Comparison of ENCODE assay signal across 25 cellular contexts in genomic region chr10:1311707-1312106, GRCh38.
"Had no signal": no experiment of that assay in that cellular context is flagged by ENCODE, and none has a peak within 500 bp of the region (broad histone marks: within the 10 kb centered on the region; RNA-seq: fewer than 3 reads in every experiment).

No MANE protein-coding gene starts in this region.

- FAIRE-seq: endothelial cell of umbilical vein, kidney, small intestine, urothelium cell line had no signal

- H3K27me3 ChIP-seq: colonic mucosa, foreskin keratinocyte, ovary, right lobe of liver, tibial nerve, upper lobe of left lung had no signal

- H3K9me3 ChIP-seq: colonic mucosa, esophagus muscularis mucosa, gastroesophageal sphincter, heart left ventricle, left lung, ovary, right lobe of liver, thoracic aorta, tibial nerve, upper lobe of left lung had no signal

- H3K27ac ChIP-seq: colonic mucosa, esophagus muscularis mucosa, foreskin keratinocyte, gastroesophageal sphincter, heart left ventricle, left lung, ovary, right lobe of liver, thoracic aorta, tibial nerve, upper lobe of left lung had no signal

- H3K36me3 ChIP-seq: colonic mucosa, esophagus muscularis mucosa, gastroesophageal sphincter, heart left ventricle, left lung, ovary, right lobe of liver, thoracic aorta, tibial nerve, upper lobe of left lung had no signal

- H3K4me1 ChIP-seq: colonic mucosa, esophagus muscularis mucosa, foreskin keratinocyte, gastroesophageal sphincter, heart left ventricle, left lung, right lobe of liver, upper lobe of left lung had no signal

- H3K4me3 ChIP-seq: colonic mucosa, esophagus muscularis mucosa, gastroesophageal sphincter, heart left ventricle, left lung, ovary, right lobe of liver, thoracic aorta, tibial nerve, upper lobe of left lung had no signal

- ATAC-seq: foreskin keratinocyte; gastroesophageal sphincter; heart left ventricle; left cardiac atrium; left lung; naive thymus-derived CD4-positive, alpha-beta T cell; right lobe of liver; stimulated activated naive B cell treated with anti-CD40 and anti-IgM and Interleukin-4, amounts not matched to agents 10 μg/mL and 1 μg/mL and 100 μg/mL, for 72 hours had no signal

- DNase-seq: colonic mucosa; effector CD8-positive, alpha-beta T cell; foreskin keratinocyte; heart left ventricle; hippocampal formation; kidney; left cardiac atrium; left lung; mesendoderm; midbrain; naive thymus-derived CD4-positive, alpha-beta T cell; nucleus accumbens; ovary; right lobe of liver; small intestine; stimulated activated CD4-positive, alpha-beta T cell treated with anti-CD3 and anti-CD28 coated beads, Interleukin-15, amount 100 ng/mL, for 24 hours; stimulated activated CD4-positive, alpha-beta T cell treated with anti-CD3 and anti-CD28 coated beads, Interleukin-2, amount 100 ng/mL, for 48 hours; stimulated activated naive B cell treated with anti-CD40 and anti-IgM and Interleukin-4, amounts not matched to agents 10 μg/mL and 1 μg/mL and 100 μg/mL, for 72 hours; upper lobe of left lung had no signal
